Comparison of ENCODE assay signal across 8 cellular contexts in genomic region chr9:33290247-33290993, GRCh38. TPM values are rescaled to one million over a fixed set of nuclear protein-coding genes. Genes with fewer than 3 reads are reported as not detected.
DNase-seq lines count a peak whose midpoint lies in the region; ATAC-seq, FAIRE-seq and TF ChIP-seq lines count a peak whose summit lies in the region.

Gene NFX1 (plus strand): TSS chr9:33290516. CDS start chr9:33290573, 57 bp downstream.

- no peaks in the 10 kb centered on the region for H3K27me3 Mint-ChIP-seq in astrocyte (ENCODE audit: low read depth, unreplicated experiment)

- H3K4me1 ChIP-seq in astrocyte (ENCODE audit: insufficient read depth, low read length) = peaks cover 6% of the 10 kb centered on the region
- H3K4me1 ChIP-seq in right cardiac atrium (ENCODE audit: control insufficient read depth, insufficient read depth, low read length) = peaks cover 9% of the 10 kb centered on the region
- peaks cover 46% of the 10 kb centered on the region for H3K4me1 ChIP-seq in vagina

- peaks cover 50% of the 10 kb centered on the region for H3K79me2 ChIP-seq in astrocyte (ENCODE audit: insufficient read depth, low read length)

- H3K27me3 ChIP-seq in astrocyte (ENCODE audit: insufficient read depth, low read length) (no peaks in the 10 kb centered on the region), right cardiac atrium (ENCODE audit: control insufficient read depth, insufficient read depth) (no peaks in the 10 kb centered on the region), vagina (no peaks in the 10 kb centered on the region)

- H3K4me3 ChIP-seq in astrocyte (ENCODE audit: insufficient read depth, low read depth, low read length) (peak within 1 kb of the TSS; percentile 95), right cardiac atrium (ENCODE audit: low read length) (peak within 1 kb of the TSS; percentile 69), vagina (peak within 1 kb of the TSS; percentile 70 to 73)

- peaks cover 15% of the 10 kb centered on the region for H3K36me3 Mint-ChIP-seq in astrocyte (ENCODE audit: low read depth, unreplicated experiment)

- H3K27ac Mint-ChIP-seq in astrocyte (ENCODE audit: unreplicated experiment) = peak within 1 kb of the TSS; percentile 100

- DNase-seq in NCI-H2029 (lab: John Stamatoyannopoulos, UW) = peak; percentile 98
- peak; percentile 98 for DNase-seq in T-helper 22 cell (ENCODE audit: low read depth)
- peak; percentile 97 for DNase-seq in astrocyte (ENCODE audit: low read depth)
- DNase-seq in right cardiac atrium = peak; percentile 98 to 99 (median 99)
- DNase-seq in putamen (ENCODE audit: low spot score) = peak; percentile 95
- peak in 1 of 2 donors; percentile 99 for DNase-seq in vagina (ENCODE audit: extremely low spot score in 2 of 2)

- peak within 1 kb of the TSS; percentile 100 for H3K9ac ChIP-seq in astrocyte (ENCODE audit: low read length)

- H4K20me1 ChIP-seq in astrocyte (ENCODE audit: insufficient read depth, low read length) = peaks cover 9% of the 10 kb centered on the region

- no peaks in the 10 kb centered on the region for H3K9me3 ChIP-seq in astrocyte (ENCODE audit: insufficient read depth, low read depth, low read length)
- H3K9me3 ChIP-seq in right cardiac atrium (ENCODE audit: control insufficient read depth, low read length) = no peaks in the 10 kb centered on the region
- no peaks in the 10 kb centered on the region for H3K9me3 ChIP-seq in vagina

- H3K36me3 ChIP-seq in astrocyte (ENCODE audit: insufficient read depth, low read length) = peaks cover 21% of the 10 kb centered on the region
- H3K36me3 ChIP-seq in vagina = peaks cover 0 to 10% of the 10 kb centered on the region in 2 donors

- FAIRE-seq in astrocyte (lab: Jason Lieb, UNC) = no peak

- intact Hi-C loops in right cardiac atrium (cut with DNase I) = no loop called here
- intact Hi-C loops in vagina (cut with DNase I) = no loop called here

- H3K4me3 Mint-ChIP-seq in astrocyte (ENCODE audit: unreplicated experiment) = peak within 1 kb of the TSS; percentile 99

- peak; percentile 96 for TF ChIP-seq POLR2A in GM18505 (IDR thresholded peaks at IDR 0.05; ENCODE audit: borderline replicate concordance, extremely low read depth, insufficient read depth, insufficient read length)
- TF ChIP-seq POLR2A in vagina (IDR thresholded peaks at IDR 0.05) = peak; percentile 77 to 80

- H3K4me2 ChIP-seq in astrocyte (ENCODE audit: low read length) = peak within 1 kb of the TSS; percentile 95

- H2AFZ ChIP-seq in astrocyte (ENCODE audit: low read depth, low read length) = peak within 1 kb of the TSS; percentile 95

- peak; percentile 87 for ATAC-seq in GM18505 (IDR thresholded peaks at IDR 0.05; ENCODE audit: unreplicated experiment)
- ATAC-seq in HG02973 (IDR thresholded peaks at IDR 0.05; ENCODE audit: unreplicated experiment) = peak; percentile 81
- peak; percentile 92 to 95 for ATAC-seq in right cardiac atrium

- TF ChIP-seq CTCF in astrocyte (IDR thresholded peaks at IDR 0.05; ENCODE audit: insufficient read depth, low read depth, low read length) = no peak
- TF ChIP-seq CTCF in vagina (IDR thresholded peaks at IDR 0.05) = no peak

- peak within 1 kb of the TSS; percentile 100 for H3K27ac ChIP-seq in astrocyte (ENCODE audit: low read depth, low read length)
- peak within 1 kb of the TSS; percentile 99 for H3K27ac ChIP-seq in right cardiac atrium (ENCODE audit: low read length)
- H3K27ac ChIP-seq in vagina = peak within 1 kb of the TSS; percentile 98

- no peaks in the 10 kb centered on the region for H3K9me3 Mint-ChIP-seq in astrocyte (ENCODE audit: unreplicated experiment)

- peaks cover 17% of the 10 kb centered on the region for H3K4me1 Mint-ChIP-seq in astrocyte (ENCODE audit: low read depth, unreplicated experiment)

- under 1% methylated on average over 60 of the region's 60 CpGs for WGBS in right cardiac atrium

RNA-seq across cellular contexts. Expression of gene NFX1, which starts in this region (rescaled TPM):
- total RNA-seq in astrocyte = 26.7 and 27.8 TPM in 2 replicates
- 10 to 100 TPM; 29.2 to 37.6 (median 31.1) TPM for total RNA-seq in right cardiac atrium
- 12.3 TPM for polyA plus RNA-seq in right cardiac atrium
- 34.1 TPM for total RNA-seq in vagina
